Comparison of ENCODE assay signal across 13 cellular contexts in genomic region chr6:85685713-85686112, GRCh38. TPM values are rescaled to one million over a fixed set of nuclear protein-coding genes. Genes with fewer than 3 reads are reported as not detected.
DNase-seq lines count a peak whose midpoint lies in the region; ATAC-seq and TF ChIP-seq lines count a peak whose summit lies in the region.
"Had no signal": no experiment of that assay in that cellular context is flagged by ENCODE, and none has a peak within 500 bp of the region (broad histone marks: within the 10 kb centered on the region; RNA-seq: fewer than 3 reads in every experiment).

No MANE protein-coding gene starts in this region.

- H3K36me3 ChIP-seq in CD8-positive, alpha-beta memory T cell (ENCODE audit: insufficient read depth, low read length), result no peaks in the 10 kb centered on the region
- no peaks in the 10 kb centered on the region for H3K36me3 ChIP-seq in adrenal gland (replicated peaks in 1 of 2)

- peaks cover 0 to 5% (median 0%) of the 10 kb centered on the region in 3 donors for H3K4me1 Mint-ChIP-seq in CD8-positive, alpha-beta memory T cell

- no peaks in the 10 kb centered on the region for H3K4me1 ChIP-seq in CD8-positive, alpha-beta memory T cell (ENCODE audit: insufficient read depth, low read length)
- no peaks in the 10 kb centered on the region for H3K4me1 ChIP-seq in adrenal gland (replicated peaks in 1 of 2)

- no peak for DNase-seq in CD8-positive, alpha-beta memory T cell
- no peak for DNase-seq in foreskin melanocyte
- DNase-seq in DMS114 treated with DMSO at 0.1 percent for 48 hours (lab: John Stamatoyannopoulos, UW; ENCODE audit: unreplicated experiment), result no peak
- no peak for DNase-seq in adrenal gland
- no peak for DNase-seq in activated T-cell treated with anti-CD3 and anti-CD28 coated beads, Interleukin-2, amount 50 U/mL, for 48 hours
- DNase-seq: activated gamma-delta T cell treated with Interleukin-2 at 50 U/mL for 16 hours, foreskin fibroblast, left colon, NCI-H2029 treated with DMSO at 0.1 percent for 48 hours had no signal

- CTCF ChIA-PET in CD8-positive, alpha-beta memory T cell (lab: Charles Lee), result no interaction called here

- TF ChIP-seq POLR2A in adrenal gland (IDR thresholded peaks at IDR 0.05), result no peak

- no peak for TF ChIP-seq CTCF in adrenal gland (IDR thresholded peaks at IDR 0.05)

- 89 to 99% (median 91%) methylated on average over 4 of the region's 4 CpGs for WGBS in adrenal gland, 4 donors

- no peaks in the 10 kb centered on the region for H3K9me3 ChIP-seq in CD8-positive, alpha-beta memory T cell (ENCODE audit: low read length)
- H3K9me3 ChIP-seq in adrenal gland (replicated peaks in 1 of 3), result no peaks in the 10 kb centered on the region

- H3K36me3 Mint-ChIP-seq in CD8-positive, alpha-beta memory T cell, result no peaks in the 10 kb centered on the region

- H3K4me3 Mint-ChIP-seq in CD8-positive, alpha-beta memory T cell, result peak overlapping the region in 4 of 7 donors; percentile 1 to 45 (median 26)

- no peaks in the 10 kb centered on the region for H3K9me3 Mint-ChIP-seq in CD8-positive, alpha-beta memory T cell

- no peaks in the 10 kb centered on the region for H3K27me3 ChIP-seq in CD8-positive, alpha-beta memory T cell (ENCODE audit: insufficient read depth, low read length, poor library complexity, severe bottlenecking)
- no peaks in the 10 kb centered on the region for H3K27me3 ChIP-seq in adrenal gland

- peaks cover 0 to 3% of the 10 kb centered on the region in 2 donors for H3K27me3 Mint-ChIP-seq in CD8-positive, alpha-beta memory T cell

- H3K4me3 ChIP-seq in CD8-positive, alpha-beta memory T cell (ENCODE audit: low read length), result no peak overlapping the region
- H3K4me3 ChIP-seq in adrenal gland, result no peak overlapping the region

- ATAC-seq in GM18873 (IDR thresholded peaks at IDR 0.05; ENCODE audit: low FRiP score, unreplicated experiment), result peak; percentile 97
- peak; percentile 96 for ATAC-seq in GM21619 (IDR thresholded peaks at IDR 0.05; ENCODE audit: unreplicated experiment)
- peak; percentile 88 for ATAC-seq in HG03108 (IDR thresholded peaks at IDR 0.05; ENCODE audit: unreplicated experiment)
- ATAC-seq: left colon had no signal

- POLR2A ChIA-PET in CD8-positive, alpha-beta memory T cell (lab: Charles Lee), result no interaction called here

- intact Hi-C loops in adrenal gland (cut with DNase I), result no loop called here

- H3K27ac Mint-ChIP-seq in CD8-positive, alpha-beta memory T cell, result peak overlapping the region in 1 of 8 donors; percentile 67

- no peak overlapping the region for H3K27ac ChIP-seq in CD8-positive, alpha-beta memory T cell (ENCODE audit: low read depth, low read length)
- H3K27ac ChIP-seq in adrenal gland, result no peak overlapping the region
- H3K27ac ChIP-seq: VCaP had no signal

RNA-seq across cellular contexts. Expression of gene SYNCRIP, which starts 43.0 kb away (rescaled TPM):
- total RNA-seq in CD8-positive, alpha-beta memory T cell, result 100 to 1,000 TPM; 247 to 249 TPM
- polyA plus RNA-seq in CD8-positive, alpha-beta memory T cell, result 81.6 TPM
- total RNA-seq in adrenal gland, result 100 to 1,000 TPM in 1 of 8 donors, 10 to 100 TPM in 7; 28.2 to 103 (median 54.9) TPM
- 100 to 1,000 TPM in 1 of 3 donors, 10 to 100 TPM in 2; 21.9 to 173 (median 28.2) TPM for polyA plus RNA-seq in adrenal gland
